Comparison of ENCODE assay signal across 32 cellular contexts in the genomic region with DNA sequence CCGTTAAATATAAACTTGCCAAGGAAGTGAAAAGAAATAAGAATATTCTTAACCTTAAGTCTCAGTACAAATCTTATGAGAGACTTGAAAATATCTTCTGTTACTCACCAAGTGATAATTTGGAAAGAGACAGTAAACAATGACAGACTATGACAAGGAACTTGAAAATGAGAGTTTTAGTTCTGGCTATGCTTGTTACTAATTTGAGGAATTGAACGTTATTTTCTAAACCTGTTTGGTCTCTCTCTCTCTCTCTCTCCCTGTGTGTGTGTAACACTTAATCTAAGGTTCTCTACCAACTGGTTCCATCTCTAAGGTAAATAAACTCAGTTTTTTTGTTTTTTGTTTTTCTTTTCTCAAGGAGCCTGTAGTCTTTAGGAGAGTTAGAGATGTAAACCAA.
DNase-seq lines count a peak whose midpoint lies in the region; ATAC-seq, FAIRE-seq and TF ChIP-seq lines count a peak whose summit lies in the region.
"Had no signal": no experiment of that assay in that cellular context is flagged by ENCODE, and none has a peak within 500 bp of the region (broad histone marks: within the 10 kb centered on the region; RNA-seq: fewer than 3 reads in every experiment).

No MANE protein-coding gene starts in this region.

- H4K20me1 ChIP-seq in GM12878 (ENCODE audit: control insufficient read depth, insufficient read depth): no peaks in the 10 kb centered on the region

- SMC1A ChIA-PET in GM12878 (lab: Charles Lee; ENCODE audit: uncharacterized antibody, unreplicated experiment): no interaction called here

- no peak for TF ChIP-seq RAD21 in GM12878 (IDR thresholded peaks at IDR 0.05; ENCODE audit: insufficient read depth, low read depth, low read length)

- H3K9ac ChIP-seq in GM12878 (ENCODE audit: control insufficient read depth, insufficient read depth, low read length): no peak overlapping the region

- H3K27me3 ChIP-seq in GM12878 (replicated peaks in 1 of 2; ENCODE audit: control insufficient read depth in 2 of 2, insufficient read depth in 2 of 2, low read length in 1 of 2): no peaks in the 10 kb centered on the region
- H3K27me3 ChIP-seq: MG63, Peyer's patch had no signal

- 15% methylated on average over 2 of the region's 2 CpGs for WGBS in GM12878 (ENCODE audit: insufficient coverage, insufficient replicate concordance, low lambda C conversion rate, missing lambda C conversion rate)

- CTCF ChIA-PET in GM12878 (lab: Yijun Ruan, JAX): no interaction called here

- H3K9me3 ChIP-seq in GM12878 (replicated peaks; ENCODE audit: control insufficient read depth, insufficient read depth, low read length): no peaks in the 10 kb centered on the region
- H3K9me3 ChIP-seq: HAP-1, MG63, Peyer's patch had no signal

- no peak overlapping the region for H2AFZ ChIP-seq in GM12878 (ENCODE audit: control insufficient read depth, low read depth, low read length)
- H2AFZ ChIP-seq: GM23338 had no signal

- no peak for TF ChIP-seq EP300 in GM12878 (IDR thresholded peaks at IDR 0.05; ENCODE audit: borderline replicate concordance in 1 of 2, control insufficient read depth in 1 of 2, low read depth in 2 of 2, low read length in 2 of 2)

- no peaks in the 10 kb centered on the region for H3K4me1 ChIP-seq in GM12878 (ENCODE audit: control insufficient read depth, insufficient read depth, low read length)
- H3K4me1 ChIP-seq: HAP-1, Peyer's patch had no signal

- RAD21 ChIA-PET in GM12878 (lab: Charles Lee; ENCODE audit: unreplicated experiment): no interaction called here

- intact Hi-C loops in GM12878 (cut with micrococcal nuclease; ENCODE audit: unreplicated experiment): no loop called here

- H3K27ac ChIP-seq in GM12878 (ENCODE audit: control insufficient read depth, insufficient read depth): no peak overlapping the region
- H3K27ac ChIP-seq: Peyer's patch had no signal

- in situ Hi-C loops in GM12878 (cut with MboI): no loop called here

- TF ChIP-seq CTCF in GM12878 (IDR thresholded peaks at IDR 0.05 in 2 of 3, conservative IDR thresholded peaks at IDR 0.05 in 1 of 3; ENCODE audit: control insufficient read depth in 2 of 3, extremely low read depth in 1 of 3, insufficient read depth in 1 of 3, low read depth in 3 of 3, low read length in 3 of 3): no peak

- FAIRE-seq in GM12878 (lab: Jason Lieb, UNC): peak; percentile 18
- FAIRE-seq: GM12891 had no signal

- no peak overlapping the region for H3K4me3 ChIP-seq in GM12878
- H3K4me3 ChIP-seq: GM23338, HAP-1, MG63, Peyer's patch had no signal

- H3K36me3 ChIP-seq in GM12878 (ENCODE audit: control insufficient read depth in 2 of 2, insufficient read depth in 2 of 2, low read length in 1 of 2): no peaks in the 10 kb centered on the region
- H3K36me3 ChIP-seq: HAP-1, MG63, Peyer's patch had no signal

- no TSS peak for BruUV-seq in GM12878 (replicated peaks; lab: Mats Ljungman, UMichigan)

- ATAC-seq in GM19372 (IDR thresholded peaks at IDR 0.05; ENCODE audit: low read depth, unreplicated experiment) (peak; percentile 56), HG02870 (IDR thresholded peaks at IDR 0.05; ENCODE audit: unreplicated experiment) (peak; percentile 81), HG03520 (IDR thresholded peaks at IDR 0.05; ENCODE audit: unreplicated experiment) (peak; percentile 50), GM12878 (no peak), GM19397 (IDR thresholded peaks at IDR 0.05; ENCODE audit: unreplicated experiment) (no peak)
- ATAC-seq: GM23338 had no signal

- POLR2A ChIA-PET in GM12878 (lab: Charles Lee): no interaction called here

- no peaks in the 10 kb centered on the region for H3K79me2 ChIP-seq in GM12878 (ENCODE audit: control insufficient read depth, insufficient read depth, low read length)

- no peak for TF ChIP-seq POLR2A in GM12878 (IDR thresholded peaks at IDR 0.05; ENCODE audit: low read depth, low read length)

- DNase-seq in GM12878 (ENCODE audit: low read depth, low spot score) (no peak), kidney tubule cell (ENCODE audit: low spot score) (no peak), midbrain (lab: John Stamatoyannopoulos, UW) (no peak)
- DNase-seq: C1 segment of cervical spinal cord; CD4-positive, alpha-beta memory T cell; COR-L47; DMS 273 treated with DMSO at 0.1 percent for 48 hours; DMS79; EL; GDM1; HFFc6; IMR-90; KG1; MG63; NCI-H1092 treated with DMSO at 0.1 percent for 48 hours; NCI-H1436; NCI-H187 treated with DMSO at 0.1 percent for 48 hours; NCI-H2107; NCI-H446; NCI-H524 treated with DMSO at 0.1 percent for 48 hours; NCI-H774; OCI-M1; Peyer's patch; SHP77 treated with DMSO at 0.1 percent for 48 hours; T-helper 1 cell had no signal

- no peak overlapping the region for H3K4me2 ChIP-seq in GM12878 (ENCODE audit: control insufficient read depth, insufficient read depth)
- H3K4me2 ChIP-seq: GM23338 had no signal

TF ChIP-seq in GM12878, 131 proteins besides CTCF, POLR2A, EP300 and RAD21:
- TF ChIP-seq RUNX3 (IDR thresholded peaks at IDR 0.05; ENCODE audit: low read length) (no peak), MEF2A (IDR thresholded peaks at IDR 0.05; ENCODE audit: insufficient read depth, low read depth, low read length) (0 out of 2 replicates have a peak, but pooled peaks have one; percentile 9), EGR1 (IDR thresholded peaks at IDR 0.05; ENCODE audit: borderline replicate concordance in 1 of 2, low read depth in 2 of 2, low read length in 2 of 2) (no peak), ZNF217 (IDR thresholded peaks at IDR 0.05) (no peak), CHD4 (IDR thresholded peaks at IDR 0.05) (no peak)
- TF ChIP-seq, protein P1, sequence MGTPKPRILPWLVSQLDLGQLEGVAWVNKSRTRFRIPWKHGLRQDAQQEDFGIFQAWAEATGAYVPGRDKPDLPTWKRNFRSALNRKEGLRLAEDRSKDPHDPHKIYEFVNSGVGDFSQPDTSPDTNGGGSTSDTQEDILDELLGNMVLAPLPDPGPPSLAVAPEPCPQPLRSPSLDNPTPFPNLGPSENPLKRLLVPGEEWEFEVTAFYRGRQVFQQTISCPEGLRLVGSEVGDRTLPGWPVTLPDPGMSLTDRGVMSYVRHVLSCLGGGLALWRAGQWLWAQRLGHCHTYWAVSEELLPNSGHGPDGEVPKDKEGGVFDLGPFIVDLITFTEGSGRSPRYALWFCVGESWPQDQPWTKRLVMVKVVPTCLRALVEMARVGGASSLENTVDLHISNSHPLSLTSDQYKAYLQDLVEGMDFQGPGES (IDR thresholded peaks at IDR 0.05): no peak

Comparison
In these comparisons a context has a peak if more than half of its experiments do, and no peak if none do; other contexts are left out.
1. ATAC-seq: peak in GM19372 (single experiment), HG02870 (single experiment) and HG03520 (single experiment); none in GM12878 (single experiment) and GM19397 (single experiment).